ENCODE assay signal across 27 cellular contexts in genomic region chr5:501040-501832, GRCh38. TPM values are rescaled to one million over a fixed set of nuclear protein-coding genes. Genes with fewer than 3 reads are reported as not detected.
DNase-seq lines count a peak whose midpoint lies in the region; ATAC-seq, FAIRE-seq and TF ChIP-seq lines count a peak whose summit lies in the region.
"Had no signal": no experiment of that assay in that cellular context is flagged by ENCODE, and none has a peak within 500 bp of the region (broad histone marks: within the 10 kb centered on the region; RNA-seq: fewer than 3 reads in every experiment).

No MANE protein-coding gene starts in this region.

- H3K4me2 ChIP-seq in keratinocyte (ENCODE audit: control insufficient read depth, extremely low read depth, insufficient read depth, low read depth, low read length): peak overlapping the region; percentile 51

- peak; percentile 19; the same call in 2 of the 3 replicates for ATAC-seq in RWPE2 (ENCODE audit: low read depth)

- FAIRE-seq in keratinocyte (lab: Jason Lieb, UNC): no peak
- FAIRE-seq: endometrium, K562 had no signal

- H3K9me3 ChIP-seq in RWPE2 (ENCODE audit: severe bottlenecking) (no peaks in the 10 kb centered on the region), keratinocyte (ENCODE audit: control insufficient read depth, low read depth, low read length) (no peaks in the 10 kb centered on the region)
- H3K9me3 ChIP-seq: spleen, uterus had no signal

- dilution Hi-C loops in keratinocyte (cut with MboI; ENCODE audit: extremely low pct_ligation_motif_present, low sequenced_read_pairs): no loop called here

- H3K79me2 ChIP-seq in keratinocyte (ENCODE audit: control insufficient read depth, insufficient read depth, low read length): no peaks in the 10 kb centered on the region

- no peak overlapping the region for H3K4me3 ChIP-seq in RWPE2 (ENCODE audit: severe bottlenecking)
- no peak overlapping the region for H3K4me3 ChIP-seq in keratinocyte (ENCODE audit: control insufficient read depth in 2 of 3, extremely low read depth in 1 of 3, insufficient read depth in 2 of 3, low read depth in 1 of 3, low read length in 3 of 3)
- no peak overlapping the region for H3K4me3 ChIP-seq in retinal pigment epithelial cell (ENCODE audit: low read length)
- H3K4me3 ChIP-seq: coronary artery, K562, uterus had no signal

- no peaks in the 10 kb centered on the region for H3K9me1 ChIP-seq in keratinocyte (ENCODE audit: control insufficient read depth, extremely low read depth, insufficient read depth, low read length)

- TF ChIP-seq CTCF in RWPE2 (IDR thresholded peaks at IDR 0.05; ENCODE audit: poor library complexity, severe bottlenecking) (no peak), keratinocyte (optimal IDR thresholded peaks at IDR 0.05 in 1 of 3, IDR thresholded peaks at IDR 0.05 in 1 of 3, conservative IDR thresholded peaks at IDR 0.05 in 1 of 3; ENCODE audit: extremely low read depth in 1 of 3, insufficient read depth in 2 of 3, low read length in 3 of 3) (no peak), retinal pigment epithelial cell (conservative IDR thresholded peaks at IDR 0.05; ENCODE audit: low read depth, low read length) (no peak), GM20000 (IDR thresholded peaks at IDR 0.05; ENCODE audit: extremely low read depth, missing control alignments) (no peak)

- H3K36me3 ChIP-seq in RWPE2 (ENCODE audit: low read depth) (no peaks in the 10 kb centered on the region), keratinocyte (ENCODE audit: control insufficient read depth in 2 of 2, extremely low read depth in 1 of 2, insufficient read depth in 2 of 2, low read length in 2 of 2) (no peaks in the 10 kb centered on the region)
- H3K36me3 ChIP-seq: spleen, uterus had no signal

- no peak overlapping the region for H3K27ac ChIP-seq in RWPE2 (ENCODE audit: poor library complexity, severe bottlenecking)
- no peak overlapping the region for H3K27ac ChIP-seq in keratinocyte (ENCODE audit: control insufficient read depth, insufficient read depth, low read length)
- H3K27ac ChIP-seq: coronary artery, spleen, uterus, VCaP had no signal

- H3K9ac ChIP-seq in keratinocyte (ENCODE audit: control insufficient read depth, extremely low read depth, insufficient read depth, low read length): no peak overlapping the region

- H3K4me1 ChIP-seq in RWPE2 (ENCODE audit: insufficient read depth, poor library complexity, severe bottlenecking) (no peaks in the 10 kb centered on the region), keratinocyte (ENCODE audit: control insufficient read depth, extremely low read depth, insufficient read depth, low read length) (peaks cover 6% of the 10 kb centered on the region)
- H3K4me1 ChIP-seq: uterus had no signal

- no peaks in the 10 kb centered on the region for H4K20me1 ChIP-seq in keratinocyte (ENCODE audit: control insufficient read depth, extremely low read depth, insufficient read depth, low read length)

- peak overlapping the region; percentile 72 for H2AFZ ChIP-seq in keratinocyte (ENCODE audit: control insufficient read depth, low read length)

- DNase-seq in COLO668 (lab: John Stamatoyannopoulos, UW; ENCODE audit: unreplicated experiment): peak; percentile 31
- no peak for DNase-seq in RWPE2 (ENCODE audit: low spot score)
- no peak for DNase-seq in keratinocyte (ENCODE audit: low read depth, low spot score)
- DNase-seq in retinal pigment epithelial cell (ENCODE audit: low read depth): peak; percentile 14
- DNase-seq in D341Med (ENCODE audit: low spot score): no peak
- DNase-seq in stimulated activated CD4-positive, alpha-beta T cell treated with anti-CD3 and anti-CD28 coated beads, Interleukin-15, amount 100 ng/mL, for 24 hours: no peak
- DNase-seq in GM20000 (ENCODE audit: low spot score): no peak
- DNase-seq: activated CD4-positive, alpha-beta T cell treated with anti-CD3 and anti-CD28 coated beads, Interleukin-2, amount 10 ng/mL, durations not matched to agents 24 days and 14 days; activated naive CD4-positive, alpha-beta T cell treated with Interleukin-2 at 50 U/mL for 16 hours; activated T-cell treated with anti-CD3 and anti-CD28 coated beads, Interleukin-2, amount 50 U/mL, for 48 hours; amygdala; CD4-positive, CD25-positive, alpha-beta regulatory T cell; DMS 273 treated with DMSO at 0.1 percent for 48 hours; kidney glomerular epithelial cell; MM.1S; NCI-H146; NCI-H2171; NCI-H524; nucleus accumbens; spleen; stimulated activated CD4-positive, alpha-beta T cell treated with anti-CD3 and anti-CD28 coated beads, Interleukin-4, amount 100 ng/mL, for 1 hour; T-helper 2 cell; uterus had no signal

- H3K27me3 ChIP-seq in RWPE2 (ENCODE audit: insufficient read depth, poor library complexity, severe bottlenecking): peaks cover 69% of the 10 kb centered on the region
- H3K27me3 ChIP-seq in keratinocyte (ENCODE audit: control insufficient read depth, extremely low read depth, insufficient read depth, low read length): peaks cover 24% of the 10 kb centered on the region
- H3K27me3 ChIP-seq: uterus had no signal

RNA-seq across cellular contexts. Expression of gene SLC9A3, which starts 23.0 kb away (rescaled TPM):
- polyA plus RNA-seq in keratinocyte: 0.55 to 0.85 TPM (median 0.75 TPM) in 3 replicates
- not detected for polyA plus RNA-seq in keratinocyte (2011; ENCODE audit: low read depth)
- 0.52 and 0.65 TPM in 2 replicates for polyA plus RNA-seq in keratinocyte (2011; cell fraction: cytosol; rRNA removed)
- polyA plus RNA-seq in keratinocyte (2011; cell fraction: nucleus; rRNA removed): 1.4 and 1.7 TPM in 2 replicates
- 0.64 and 1.3 TPM in 2 replicates for polyA plus RNA-seq in keratinocyte (2012; ENCODE audit: low replicate concordance)
- polyA minus RNA-seq in keratinocyte: 0.13 to 0.26 TPM (median 0.16 TPM) in 3 replicates
- 0.38 TPM for polyA minus RNA-seq in keratinocyte (2011; cell fraction: cytosol; rRNA and poly(A)+ RNA removed)
- polyA minus RNA-seq in keratinocyte (2011; cell fraction: nucleus; rRNA and poly(A)+ RNA removed): 0.54 and 0.63 TPM in 2 replicates

RNA-seq across cellular contexts. Expression of gene EXOC3, which starts 58.3 kb away (rescaled TPM):
- 13.6 to 14.4 TPM (median 14.2 TPM) in 3 replicates for polyA plus RNA-seq in keratinocyte
- 28.9 TPM for polyA plus RNA-seq in keratinocyte (2011; ENCODE audit: low read depth)
- 11.4 and 14.7 TPM in 2 replicates for polyA plus RNA-seq in keratinocyte (2011; cell fraction: cytosol; rRNA removed)
- 32.5 and 35.7 TPM in 2 replicates for polyA plus RNA-seq in keratinocyte (2011; cell fraction: nucleus; rRNA removed)
- 23.7 and 26.2 TPM in 2 replicates for polyA plus RNA-seq in keratinocyte (2012; ENCODE audit: low replicate concordance)
- 14.0 to 18.2 TPM (median 17.5 TPM) in 3 replicates for polyA minus RNA-seq in keratinocyte
- 11.7 TPM for polyA minus RNA-seq in keratinocyte (2011; cell fraction: cytosol; rRNA and poly(A)+ RNA removed)
- 12.8 and 18.8 TPM in 2 replicates for polyA minus RNA-seq in keratinocyte (2011; cell fraction: nucleus; rRNA and poly(A)+ RNA removed)

Comparison
In these comparisons a context has a peak if more than half of its experiments do, and no peak if none do; other contexts are left out.
1. DNase-seq: peak in COLO668 (single experiment) and retinal pigment epithelial cell (single experiment); none in RWPE2 (single experiment), keratinocyte (single experiment), D341Med (single experiment), stimulated activated CD4-positive, alpha-beta T cell treated with anti-CD3 and anti-CD28 coated beads, Interleukin-15, amount 100 ng/mL, for 24 hours (single experiment) and GM20000 (single experiment).